17 cellular contexts compared by ENCODE assay signal in the genomic region with DNA sequence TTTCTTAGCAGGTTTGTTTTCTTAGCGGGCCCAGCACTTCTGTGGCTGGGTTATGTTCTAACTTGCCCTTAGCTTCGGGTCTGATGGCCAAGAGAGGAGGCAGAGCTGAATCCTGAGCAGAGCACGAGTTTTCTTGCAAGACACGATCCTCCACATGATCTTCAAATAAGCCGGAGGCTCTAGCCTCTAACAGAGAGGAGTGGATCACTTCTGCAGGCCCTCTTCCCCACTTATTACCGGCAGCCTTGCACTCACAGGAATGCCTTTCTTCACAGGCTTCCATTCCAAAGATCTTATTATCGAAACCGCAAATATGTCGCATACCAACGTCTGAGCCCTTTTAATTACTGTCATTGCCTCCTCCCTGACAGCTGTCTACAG.
DNase-seq lines count a peak whose midpoint lies in the region; ATAC-seq and TF ChIP-seq lines count a peak whose summit lies in the region.
"Had no signal": no experiment of that assay in that cellular context is flagged by ENCODE, and none has a peak within 500 bp of the region (broad histone marks: within the 10 kb centered on the region; RNA-seq: fewer than 3 reads in every experiment).

No MANE protein-coding gene starts in this region.

- H3K9me3 Mint-ChIP-seq in Calu3 (ENCODE audit: low read depth, unreplicated experiment): no peaks in the 10 kb centered on the region
- H3K9me3 Mint-ChIP-seq: activated B cell treated with CpG ODN at 0.5 μM for 24 hours, T-cell had no signal

- H3K4me3 Mint-ChIP-seq in Calu3 (ENCODE audit: low read depth, unreplicated experiment): no peak overlapping the region
- H3K4me3 Mint-ChIP-seq: activated B cell treated with CpG ODN at 0.5 μM for 24 hours, B cell, T-cell had no signal

- peak; percentile 14 for ATAC-seq in HG03432 (IDR thresholded peaks at IDR 0.05; ENCODE audit: unreplicated experiment)
- ATAC-seq: psoas muscle, T-cell had no signal

- no peak for TF ChIP-seq CTCF in retinal pigment epithelial cell (conservative IDR thresholded peaks at IDR 0.05; ENCODE audit: low read depth, low read length)
- TF ChIP-seq CTCF in Calu3 (IDR thresholded peaks at IDR 0.05; ENCODE audit: unreplicated experiment): no peak

- H3K4me1 Mint-ChIP-seq in Calu3 (ENCODE audit: low read depth, unreplicated experiment): no peaks in the 10 kb centered on the region
- H3K4me1 Mint-ChIP-seq: activated B cell treated with CpG ODN at 0.5 μM for 24 hours, B cell, T-cell had no signal

- DNase-seq in astrocyte of the hippocampus (ENCODE audit: low read depth, low spot score): peak; percentile 52
- DNase-seq in foreskin melanocyte: peak; percentile 31
- DNase-seq in retinal pigment epithelial cell (ENCODE audit: low read depth): peak; percentile 83
- DNase-seq in NCI-H146 (lab: John Stamatoyannopoulos, UW): no peak
- DNase-seq in stimulated activated CD4-positive, alpha-beta T cell treated with anti-CD3 and anti-CD28 coated beads, Interleukin-15, amount 100 ng/mL, for 24 hours: no peak
- no peak for DNase-seq in kidney glomerular epithelial cell (lab: John Stamatoyannopoulos, UW)
- no peak for DNase-seq in Calu3
- DNase-seq: activated B cell treated with CpG ODN at 0.5 μM for 24 hours, amniotic stem cell, DMS153, head of caudate nucleus, NCI-H2029, psoas muscle, stomach, T-cell had no signal

- no peak overlapping the region for H3K4me3 ChIP-seq in retinal pigment epithelial cell (ENCODE audit: low read length)
- H3K4me3 ChIP-seq: psoas muscle, stomach had no signal

- no peak overlapping the region for H3K27ac Mint-ChIP-seq in Calu3 (ENCODE audit: unreplicated experiment)
- H3K27ac Mint-ChIP-seq: activated B cell treated with CpG ODN at 0.5 μM for 24 hours, B cell, T-cell had no signal

- CTCF ChIA-PET in Calu3 (lab: Charles Lee): no interaction called here

- no peaks in the 10 kb centered on the region for H3K36me3 Mint-ChIP-seq in Calu3 (ENCODE audit: insufficient read depth, unreplicated experiment)
- H3K36me3 Mint-ChIP-seq: T-cell had no signal

- peaks cover 21% of the 10 kb centered on the region for H3K27me3 Mint-ChIP-seq in Calu3 (ENCODE audit: unreplicated experiment)
- H3K27me3 Mint-ChIP-seq: B cell, T-cell had no signal

- no TSS peak for BruUV-seq in Calu3 (replicated peaks; lab: Mats Ljungman, UMichigan)

- intact Hi-C loops in Calu3 (cut with micrococcal nuclease; ENCODE audit: unreplicated experiment): no loop called here

Comparison
In these comparisons a context has a peak if more than half of its experiments do, and no peak if none do; other contexts are left out.
1. DNase-seq: peak in astrocyte of the hippocampus (single experiment), foreskin melanocyte (single experiment) and retinal pigment epithelial cell (single experiment); none in NCI-H146 (single experiment), stimulated activated CD4-positive, alpha-beta T cell treated with anti-CD3 and anti-CD28 coated beads, Interleukin-15, amount 100 ng/mL, for 24 hours (single experiment), kidney glomerular epithelial cell (single experiment) and Calu3 (single experiment).